In genomic region chr2:27710640-27711430, GRCh38 we compare ENCODE assay signal across 18 cellular contexts. TPM values are rescaled to one million over a fixed set of nuclear protein-coding genes. Genes with fewer than 3 reads are reported as not detected.
DNase-seq lines count a peak whose midpoint lies in the region; ATAC-seq, FAIRE-seq and TF ChIP-seq lines count a peak whose summit lies in the region.
"Had no signal": no experiment of that assay in that cellular context is flagged by ENCODE, and none has a peak within 500 bp of the region (broad histone marks: within the 10 kb centered on the region; RNA-seq: fewer than 3 reads in every experiment).

No MANE protein-coding gene starts in this region.

- H3K27me3 ChIP-seq in A673 (replicated peaks; ENCODE audit: insufficient read depth, low read depth, low read length, poor library complexity) (no peaks in the 10 kb centered on the region), KMS-11 (ENCODE audit: insufficient read depth, low read depth) (no peaks in the 10 kb centered on the region), GM12878 (replicated peaks in 1 of 2; ENCODE audit: control insufficient read depth in 2 of 2, insufficient read depth in 2 of 2, low read length in 1 of 2) (no peaks in the 10 kb centered on the region), left lung (peaks cover 0 to 12% of the 10 kb centered on the region in 2 donors)
- H3K27me3 ChIP-seq: ovary had no signal

- CTCF ChIA-PET in A673 (lab: Charles Lee) (interaction anchor here (0.8 kb wide), 1 partner anchor 27 kb away, joined by 3 read pairs; no protein-coding TSS in a partner anchor), GM12878 (lab: Yijun Ruan, JAX) (interaction anchor here (0.9 to 1.6 kb wide), 2 partner anchors 12 to 27 kb away, joined by 3 to 5 read pairs; no protein-coding TSS in a partner anchor)

- TF ChIP-seq POLR2A in GM12878 (IDR thresholded peaks at IDR 0.05; ENCODE audit: low read depth, low read length): no peak
- no peak for TF ChIP-seq POLR2A in H54 (IDR thresholded peaks at IDR 0.05; ENCODE audit: low read depth, low read length)

- H3K4me3 Mint-ChIP-seq in endothelial cell (ENCODE audit: unreplicated experiment): no peak overlapping the region
- H3K4me3 Mint-ChIP-seq: activated CD4-positive, alpha-beta T cell treated with anti-CD3 and anti-CD28 coated beads, Interleukin-2, amount 10 ng/mL, durations not matched to agents 24 days and 14 days; activated naive CD8-positive, alpha-beta T cell; endodermal cell had no signal

- intact Hi-C loops in A673 (cut with micrococcal nuclease; ENCODE audit: unreplicated experiment) (no loop called here), GM12878 (cut with micrococcal nuclease; ENCODE audit: unreplicated experiment) (no loop called here), left lung (cut with DNase I) (no loop called here)

- POLR2A ChIA-PET in A673 (lab: Charles Lee; ENCODE audit: low non-redundant PET): interaction anchor here (0.6 kb wide), 1 partner anchor 1517 kb away, joined by 4 read pairs; no protein-coding TSS in a partner anchor
- POLR2A ChIA-PET in GM12878 (lab: Charles Lee): interaction anchor here (0.9 kb wide), 1 partner anchor 19 kb away, joined by 4 read pairs; no protein-coding TSS in a partner anchor

- no peaks in the 10 kb centered on the region for H3K9me3 ChIP-seq in A673 (ENCODE audit: low read depth, low read length, poor library complexity, severe bottlenecking)
- no peaks in the 10 kb centered on the region for H3K9me3 ChIP-seq in GM12878 (replicated peaks; ENCODE audit: control insufficient read depth, insufficient read depth, low read length)
- H3K9me3 ChIP-seq in left lung: no peaks in the 10 kb centered on the region
- H3K9me3 ChIP-seq: ovary, SK-N-SH had no signal

- H3K4me3 ChIP-seq in A673 (ENCODE audit: low read depth, low read length, poor library complexity, severe bottlenecking): no peak overlapping the region
- no peak overlapping the region for H3K4me3 ChIP-seq in KMS-11 (IDR thresholded peaks at IDR 0.05; ENCODE audit: insufficient read depth, low read depth, low read length)
- no peak overlapping the region for H3K4me3 ChIP-seq in GM12878
- no peak overlapping the region for H3K4me3 ChIP-seq in left lung
- H3K4me3 ChIP-seq: ovary had no signal

- peaks cover 5% of the 10 kb centered on the region for H3K27me3 Mint-ChIP-seq in endothelial cell (ENCODE audit: unreplicated experiment)
- H3K27me3 Mint-ChIP-seq: activated naive CD8-positive, alpha-beta T cell had no signal

- SMC1A ChIA-PET in GM12878 (lab: Charles Lee; ENCODE audit: uncharacterized antibody, unreplicated experiment): interaction anchor here (1.1 kb wide), 1 partner anchor 182 kb away, joined by 3 read pairs; no protein-coding TSS in a partner anchor

- no peaks in the 10 kb centered on the region for H3K36me3 Mint-ChIP-seq in endothelial cell (ENCODE audit: low read depth, unreplicated experiment)
- H3K36me3 Mint-ChIP-seq: activated naive CD8-positive, alpha-beta T cell had no signal

- no peak overlapping the region for H3K9ac ChIP-seq in KMS-11
- H3K9ac ChIP-seq in GM12878 (ENCODE audit: control insufficient read depth, insufficient read depth, low read length): no peak overlapping the region
- H3K9ac ChIP-seq: SK-N-SH had no signal

- 26% methylated on average over 8 of the region's 8 CpGs for WGBS in GM12878 (ENCODE audit: insufficient coverage, insufficient replicate concordance, low lambda C conversion rate, missing lambda C conversion rate)

- H4K20me1 ChIP-seq in KMS-11 (ENCODE audit: insufficient read depth) (no peaks in the 10 kb centered on the region), GM12878 (ENCODE audit: control insufficient read depth, insufficient read depth) (no peaks in the 10 kb centered on the region)

- H3K4me1 Mint-ChIP-seq in endothelial cell (ENCODE audit: unreplicated experiment): peaks cover 15% of the 10 kb centered on the region

- BruUV-seq in A673 (replicated peaks; lab: Mats Ljungman, UMichigan) (no TSS peak), GM12878 (replicated peaks; lab: Mats Ljungman, UMichigan) (no TSS peak)

- H2AFZ ChIP-seq in KMS-11 (ENCODE audit: low read depth): no peak overlapping the region
- no peak overlapping the region for H2AFZ ChIP-seq in GM12878 (ENCODE audit: control insufficient read depth, low read depth, low read length)

- in situ Hi-C loops in GM12878 (cut with MboI): no loop called here

- H3K4me2 ChIP-seq in KMS-11 (peak overlapping the region; percentile 51), GM12878 (ENCODE audit: control insufficient read depth, insufficient read depth) (no peak overlapping the region)
- H3K4me2 ChIP-seq: SK-N-SH had no signal

- no peak for TF ChIP-seq RAD21 in GM12878 (IDR thresholded peaks at IDR 0.05; ENCODE audit: insufficient read depth, low read depth, low read length)

- ATAC-seq in GM12878 (peak; percentile 38; the same call in 2 of the 3 replicates), left lung (peak; percentile 9)
- ATAC-seq: PC-3 had no signal

- H3K79me2 ChIP-seq in KMS-11 (ENCODE audit: insufficient read depth, low read depth): no peaks in the 10 kb centered on the region
- H3K79me2 ChIP-seq in GM12878 (ENCODE audit: control insufficient read depth, insufficient read depth, low read length): no peaks in the 10 kb centered on the region

- RAD21 ChIA-PET in GM12878 (lab: Charles Lee; ENCODE audit: unreplicated experiment): interaction anchor here (0.5 kb wide), 1 partner anchor 928 kb away, joined by 3 read pairs; no protein-coding TSS in a partner anchor

- no peak for FAIRE-seq in GM12878 (lab: Jason Lieb, UNC)
- FAIRE-seq in H54 (lab: Jason Lieb, UNC): no peak

- H3K36me3 ChIP-seq in A673 (ENCODE audit: insufficient read depth, low read length, poor library complexity, severe bottlenecking) (no peaks in the 10 kb centered on the region), KMS-11 (ENCODE audit: insufficient read depth) (no peaks in the 10 kb centered on the region), GM12878 (ENCODE audit: control insufficient read depth in 2 of 2, insufficient read depth in 2 of 2, low read length in 1 of 2) (no peaks in the 10 kb centered on the region), left lung (no peaks in the 10 kb centered on the region)
- H3K36me3 ChIP-seq: ovary had no signal

- no peak overlapping the region for H3K27ac Mint-ChIP-seq in endothelial cell (ENCODE audit: unreplicated experiment)
- H3K27ac Mint-ChIP-seq: activated CD4-positive, alpha-beta T cell treated with anti-CD3 and anti-CD28 coated beads, Interleukin-2, amount 10 ng/mL, durations not matched to agents 24 days and 14 days; activated naive CD8-positive, alpha-beta T cell; endodermal cell had no signal

- no peaks in the 10 kb centered on the region for H3K9me3 Mint-ChIP-seq in endothelial cell (ENCODE audit: unreplicated experiment)
- H3K9me3 Mint-ChIP-seq: activated CD4-positive, alpha-beta T cell treated with anti-CD3 and anti-CD28 coated beads, Interleukin-2, amount 10 ng/mL, durations not matched to agents 24 days and 14 days; endodermal cell had no signal

- H3K4me1 ChIP-seq in A673 (ENCODE audit: insufficient read depth, low read length, poor library complexity, severe bottlenecking) (no peaks in the 10 kb centered on the region), KMS-11 (ENCODE audit: low read depth, poor library complexity, severe bottlenecking) (peaks cover 48% of the 10 kb centered on the region), GM12878 (ENCODE audit: control insufficient read depth, insufficient read depth, low read length) (no peaks in the 10 kb centered on the region), left lung (peaks cover 26 to 41% of the 10 kb centered on the region in 2 donors)

- H3K27ac ChIP-seq in A673 (ENCODE audit: low read depth, low read length, poor library complexity, severe bottlenecking) (no peak overlapping the region), KMS-11 (peak overlapping the region; percentile 10; the same call in 1 of the 2 replicates), GM12878 (ENCODE audit: control insufficient read depth, insufficient read depth) (no peak overlapping the region), left lung (peak overlapping the region in 1 of 2 donors; percentile 22)
- H3K27ac ChIP-seq: ovary had no signal

- TF ChIP-seq CTCF in A673 (conservative IDR thresholded peaks at IDR 0.05; ENCODE audit: low read depth, low read length) (no peak), KMS-11 (conservative IDR thresholded peaks at IDR 0.05; ENCODE audit: low read depth, low read length) (no peak), GM12878 (IDR thresholded peaks at IDR 0.05 in 2 of 3, conservative IDR thresholded peaks at IDR 0.05 in 1 of 3; ENCODE audit: control insufficient read depth in 2 of 3, extremely low read depth in 1 of 3, insufficient read depth in 1 of 3, low read depth in 3 of 3, low read length in 3 of 3) (no peak), left lung (IDR thresholded peaks at IDR 0.05) (no peak), endothelial cell (IDR thresholded peaks at IDR 0.05; ENCODE audit: unreplicated experiment) (no peak)

- DNase-seq in A673 (ENCODE audit: low spot score): peak; percentile 28
- DNase-seq in GM12878 (ENCODE audit: low read depth, low spot score): no peak
- DNase-seq in left lung: no peak
- no peak for DNase-seq in H54 (ENCODE audit: insufficient read length, low spot score)
- DNase-seq in endothelial cell (ENCODE audit: low spot score): no peak
- no peak for DNase-seq in DMS114 treated with DMSO at 0.1 percent for 48 hours (lab: John Stamatoyannopoulos, UW; ENCODE audit: unreplicated experiment)
- DNase-seq: activated CD4-positive, alpha-beta T cell treated with anti-CD3 and anti-CD28 coated beads, Interleukin-2, amount 10 ng/mL, durations not matched to agents 24 days and 14 days; activated T-cell treated with anti-CD3 and anti-CD28 coated beads for 4 hours; Calu3; endodermal cell; foreskin melanocyte; NCI-H2081 treated with DMSO at 0.1 percent for 48 hours; NCI-H526 treated with DMSO at 0.1 percent for 48 hours; ovary; PC-3; SK-N-SH had no signal

- no peak for TF ChIP-seq EP300 in GM12878 (IDR thresholded peaks at IDR 0.05; ENCODE audit: borderline replicate concordance in 1 of 2, control insufficient read depth in 1 of 2, low read depth in 2 of 2, low read length in 2 of 2)

RNA-seq across cellular contexts. Expression of gene SLC4A1AP, which starts 47.1 kb away (rescaled TPM):
- 29.7 and 30.4 TPM in 2 replicates for total RNA-seq in A673 (2021)
- 41.4 and 46.2 TPM in 2 replicates for total RNA-seq in GM12878 (2013; cell fraction: nucleolus; rRNA removed)
- 22.5 and 23.3 TPM in 2 replicates for total RNA-seq in GM12878 (2014; rRNA removed)
- 28.2 and 30.0 TPM in 2 replicates for total RNA-seq in GM12878 (2014; rRNA removed; fragmentation: Illumina TruSeq; extraction: Trizol)
- 17.3 and 17.9 TPM in 2 replicates for total RNA-seq in GM12878 (2021)
- polyA plus RNA-seq in GM12878 (2011; ENCODE audit: low read depth): 10.8 TPM
- 16.7 and 24.3 TPM in 2 replicates for polyA plus RNA-seq in GM12878 (2011; rRNA removed)
- 10.4 and 11.9 TPM in 2 replicates for polyA plus RNA-seq in GM12878 (2011; cell fraction: cytosol; rRNA removed)
- 13.7 and 17.0 TPM in 2 replicates for polyA plus RNA-seq in GM12878 (2011; cell fraction: nucleus; rRNA removed)
- polyA plus RNA-seq in GM12878 (2012): 14.7 and 17.1 TPM in 2 replicates
- 28.0 and 31.4 TPM in 2 replicates for polyA plus RNA-seq in GM12878 (2014; fragmentation: Illumina TruSeq; extraction: Trizol)
- 10 to 100 TPM in 1 of 2 experiments, 1 to 10 TPM in 1; 6.5 to 16.4 TPM for polyA plus RNA-seq in GM12878 (2014; fragmentation: Nextera tagmentation; extraction: Ambion mirVana)
- polyA plus RNA-seq in GM12878 (2014; rRNA removed): 18.8 and 20.5 TPM in 2 replicates
- 10 to 100 TPM; 27.1 to 30.1 TPM for polyA plus RNA-seq in GM12878 (2016; fragmentation: Nextera tagmentation; extraction: Ambion mirVana)
- 6.4 and 9.1 TPM in 2 replicates for polyA minus RNA-seq in GM12878 (2011; rRNA and poly(A)+ RNA removed)
- 6.5 and 7.8 TPM in 2 replicates for polyA minus RNA-seq in GM12878 (2011; cell fraction: cytosol; rRNA and poly(A)+ RNA removed)
- 6.2 and 11.9 TPM in 2 replicates for polyA minus RNA-seq in GM12878 (2011; cell fraction: nucleus; rRNA and poly(A)+ RNA removed)
- total RNA-seq in left lung: 10 to 100 TPM; 18.5 to 20.3 TPM
- 19.8 TPM for total RNA-seq in endothelial cell (ENCODE audit: unreplicated experiment)

RNA-seq across cellular contexts. Expression of gene SUPT7L, which starts 47.4 kb away (rescaled TPM):
- total RNA-seq in A673 (2021): 33.1 and 34.0 TPM in 2 replicates
- 70.9 and 72.7 TPM in 2 replicates for total RNA-seq in GM12878 (2013; cell fraction: nucleolus; rRNA removed)
- 23.5 and 27.0 TPM in 2 replicates for total RNA-seq in GM12878 (2014; rRNA removed)
- total RNA-seq in GM12878 (2014; rRNA removed; fragmentation: Illumina TruSeq; extraction: Trizol): 20.5 and 22.6 TPM in 2 replicates
- total RNA-seq in GM12878 (2021): 19.3 and 19.7 TPM in 2 replicates
- 15.5 TPM for polyA plus RNA-seq in GM12878 (2011; ENCODE audit: low read depth)
- 43.7 and 44.7 TPM in 2 replicates for polyA plus RNA-seq in GM12878 (2011; rRNA removed)
- polyA plus RNA-seq in GM12878 (2011; cell fraction: cytosol; rRNA removed): 36.3 and 39.9 TPM in 2 replicates
- 49.4 and 78.3 TPM in 2 replicates for polyA plus RNA-seq in GM12878 (2011; cell fraction: nucleus; rRNA removed)
- polyA plus RNA-seq in GM12878 (2012): 19.8 and 23.2 TPM in 2 replicates
- polyA plus RNA-seq in GM12878 (2014; fragmentation: Illumina TruSeq; extraction: Trizol): 29.2 and 33.4 TPM in 2 replicates
- 10 to 100 TPM; 10.2 to 13.3 TPM for polyA plus RNA-seq in GM12878 (2014; fragmentation: Nextera tagmentation; extraction: Ambion mirVana)
- polyA plus RNA-seq in GM12878 (2014; rRNA removed): 24.2 and 25.1 TPM in 2 replicates
- polyA plus RNA-seq in GM12878 (2016; fragmentation: Nextera tagmentation; extraction: Ambion mirVana): 10 to 100 TPM; 18.4 to 20.0 TPM
- polyA minus RNA-seq in GM12878 (2011; rRNA and poly(A)+ RNA removed): 31.6 and 39.1 TPM in 2 replicates
- polyA minus RNA-seq in GM12878 (2011; cell fraction: cytosol; rRNA and poly(A)+ RNA removed): 16.7 and 22.0 TPM in 2 replicates
- polyA minus RNA-seq in GM12878 (2011; cell fraction: nucleus; rRNA and poly(A)+ RNA removed): 31.9 and 42.2 TPM in 2 replicates
- 10 to 100 TPM; 30.8 to 32.2 TPM for total RNA-seq in left lung
- 39.1 TPM for total RNA-seq in endothelial cell (ENCODE audit: unreplicated experiment)
